In genomic region chr11:134440851-134441645, GRCh38 we compare ENCODE assay signal across 25 cellular contexts. TPM values are rescaled to one million over a fixed set of nuclear protein-coding genes. Genes with fewer than 3 reads are reported as not detected.
"Had no signal": no experiment of that assay in that cellular context is flagged by ENCODE, and none has a peak within 500 bp of the region (broad histone marks: within the 10 kb centered on the region; RNA-seq: fewer than 3 reads in every experiment).

No MANE protein-coding gene starts in this region.

- H3K9me3 ChIP-seq: heart right ventricle, psoas muscle, testis, tibial nerve, upper lobe of right lung, vagina had no signal

- H3K4me1 ChIP-seq: heart right ventricle, neural progenitor cell, parathyroid adenoma, psoas muscle, testis, tibial nerve, upper lobe of right lung, vagina had no signal

- H3K36me3 ChIP-seq: heart right ventricle, neural progenitor cell, tibial nerve, upper lobe of right lung, vagina had no signal

- H3K9ac ChIP-seq: neural progenitor cell, parathyroid adenoma had no signal

- H3K4me1 Mint-ChIP-seq: stimulated activated naive B cell treated with anti-CD40 and anti-IgM and Interleukin-4, amounts not matched to agents 10 μg/mL and 1 μg/mL and 100 μg/mL, for 72 hours; stimulated activated naive CD8-positive, alpha-beta T cell treated with anti-CD3 and anti-CD28 coated beads, Interleukin-15, amount 100 ng/mL, for 72 hours had no signal

- H3K9me3 Mint-ChIP-seq: neural progenitor cell had no signal

- DNase-seq: cortex of kidney; dorsolateral prefrontal cortex; effector CD8-positive, alpha-beta T cell; heart right ventricle; hypothalamus; kidney glomerular epithelial cell; mammary epithelial cell; naive thymus-derived CD4-positive, alpha-beta T cell; occipital lobe; psoas muscle; stimulated activated CD4-positive, alpha-beta T cell treated with anti-CD3 and anti-CD28 coated beads, Interleukin-2, amount 100 ng/mL, for 24 hours; stimulated activated CD4-positive, alpha-beta T cell treated with anti-CD3 and anti-CD28 coated beads, Interleukin-4, amount 100 ng/mL, for 4 hours; stimulated activated naive B cell treated with anti-CD40 and anti-IgM and Interleukin-4, amounts not matched to agents 10 μg/mL and 1 μg/mL and 100 μg/mL, for 72 hours; stimulated activated naive CD8-positive, alpha-beta T cell treated with anti-CD3 and anti-CD28 coated beads, Interleukin-15, amount 100 ng/mL, for 72 hours; testis; upper lobe of right lung had no signal

- H3K36me3 Mint-ChIP-seq: naive thymus-derived CD4-positive, alpha-beta T cell; stimulated activated naive B cell treated with anti-CD40 and anti-IgM and Interleukin-4, amounts not matched to agents 10 μg/mL and 1 μg/mL and 100 μg/mL, for 72 hours had no signal

- H3K4me3 ChIP-seq: dorsolateral prefrontal cortex, heart right ventricle, neural progenitor cell, psoas muscle, skin epidermis, testis, tibial nerve, upper lobe of right lung, vagina had no signal

- H3K4me3 Mint-ChIP-seq: naive thymus-derived CD4-positive, alpha-beta T cell; neural progenitor cell; stimulated activated naive B cell treated with anti-CD40 and anti-IgM and Interleukin-4, amounts not matched to agents 10 μg/mL and 1 μg/mL and 100 μg/mL, for 72 hours; stimulated activated naive CD8-positive, alpha-beta T cell treated with anti-CD3 and anti-CD28 coated beads, Interleukin-15, amount 100 ng/mL, for 72 hours had no signal

- ATAC-seq: esophagus mucosa; heart right ventricle; naive thymus-derived CD4-positive, alpha-beta T cell; psoas muscle; sciatic nerve; stimulated activated naive B cell treated with anti-CD40 and anti-IgM and Interleukin-4, amounts not matched to agents 10 μg/mL and 1 μg/mL and 100 μg/mL, for 72 hours; stimulated activated naive CD8-positive, alpha-beta T cell treated with anti-CD3 and anti-CD28 coated beads, Interleukin-15, amount 100 ng/mL, for 72 hours; upper lobe of right lung had no signal

- H3K4me2 ChIP-seq: neural progenitor cell had no signal

- H3K27ac Mint-ChIP-seq: naive thymus-derived CD4-positive, alpha-beta T cell; neural progenitor cell; stimulated activated naive B cell treated with anti-CD40 and anti-IgM and Interleukin-4, amounts not matched to agents 10 μg/mL and 1 μg/mL and 100 μg/mL, for 72 hours; stimulated activated naive CD8-positive, alpha-beta T cell treated with anti-CD3 and anti-CD28 coated beads, Interleukin-15, amount 100 ng/mL, for 72 hours had no signal

- H3K27me3 ChIP-seq: dorsolateral prefrontal cortex, neural progenitor cell, testis, tibial nerve, vagina had no signal

- H2AFZ ChIP-seq: neural progenitor cell, parathyroid adenoma had no signal

- H3K27ac ChIP-seq: heart right ventricle, neural progenitor cell, parathyroid adenoma, psoas muscle, skin epidermis, testis, tibial nerve, upper lobe of right lung, vagina had no signal

- H3K79me2 ChIP-seq: parathyroid adenoma had no signal

RNA-seq across cellular contexts. Expression of gene B3GAT1, which starts 29.0 kb away (rescaled TPM):
- total RNA-seq: glomerular endothelial cell had no signal
- polyA plus RNA-seq: fibroblast of lung; naive thymus-derived CD4-positive, alpha-beta T cell had no signal
